Comparison of ENCODE assay signal across 33 cellular contexts in the genomic region with DNA sequence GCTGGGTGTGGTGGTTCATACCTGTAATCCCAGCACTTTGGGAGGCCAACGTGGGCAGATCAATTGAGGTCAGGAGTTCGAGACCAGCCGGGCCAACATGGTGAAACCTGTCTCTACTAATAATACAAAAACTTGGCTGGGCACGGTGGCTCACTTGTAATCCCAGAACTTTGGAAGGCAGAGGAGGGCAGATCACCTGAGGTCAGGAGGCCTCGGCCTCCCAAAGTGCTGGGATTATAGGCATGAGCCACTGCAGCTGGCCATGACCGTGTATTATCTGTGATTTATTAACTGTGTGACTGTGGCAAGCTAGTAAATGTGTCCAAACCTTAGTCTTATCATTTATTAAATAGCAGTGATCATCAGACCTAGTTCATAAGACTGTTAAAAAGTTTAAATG.
"Had no signal": no experiment of that assay in that cellular context is flagged by ENCODE, and none has a peak within 500 bp of the region (broad histone marks: within the 10 kb centered on the region; RNA-seq: fewer than 3 reads in every experiment).

No MANE protein-coding gene starts in this region.

- H3K4me1 ChIP-seq: adrenal gland, breast epithelium, colonic mucosa had no signal

- DNase-seq: activated B cell treated with CpG ODN at 0.5 μM for 24 hours; activated CD4-positive, alpha-beta memory T cell treated with anti-CD3 and anti-CD28 coated beads for 36 hours; activated CD4-positive, alpha-beta T cell treated with anti-CD3 and anti-CD28 coated beads for 48 hours; activated CD8-positive, alpha-beta memory T cell treated with anti-CD3 and anti-CD28 coated beads, Interleukin-2, amount 10 ng/mL, durations not matched to agents 7 days and 5 days; activated CD8-positive, alpha-beta memory T cell treated with anti-CD3 and anti-CD28 coated beads, Interleukin-2, amount 50 U/mL, for 4 hours; activated CD8-positive, alpha-beta T cell treated with anti-CD3 and anti-CD28 coated beads, Interleukin-2, amount 10 ng/mL, durations not matched to agents 7 days and 5 days; activated effector memory CD4-positive, alpha-beta T cell treated with anti-CD3 and anti-CD28 coated beads, Interleukin-2, amount 50 U/mL, for 16 hours; activated naive CD4-positive, alpha-beta T cell treated with anti-CD3 and anti-CD28 coated beads for 36 hours; activated naive CD8-positive, alpha-beta T cell treated with anti-CD3 and anti-CD28 coated beads for 36 hours; activated naive CD8-positive, alpha-beta T cell treated with anti-CD3 and anti-CD28 coated beads, Interleukin-2, amount 50 U/mL, for 24 hours; activated T-cell treated with anti-CD3 and anti-CD28 coated beads, Interleukin-2, amount 50 U/mL, for 1 hour; activated T-cell treated with anti-CD3 and anti-CD28 coated beads, Interleukin-2, amount 50 U/mL, for 48 hours; adrenal gland; amygdala; aorta; central memory CD4-positive, alpha-beta T cell; cerebellar nuclear complex; colonic mucosa; effector CD8-positive, alpha-beta T cell; foreskin fibroblast; head of caudate nucleus; T-helper 1 cell; T-helper 17 cell; T1000 had no signal

- H3K27ac ChIP-seq: adrenal gland, breast epithelium, cardiac muscle cell, colonic mucosa had no signal

- H3K4me1 Mint-ChIP-seq: activated CD8-positive, alpha-beta memory T cell treated with anti-CD3 and anti-CD28 coated beads, Interleukin-2, amount 10 ng/mL, durations not matched to agents 7 days and 5 days; activated naive CD4-positive, alpha-beta T cell treated with anti-CD3 and anti-CD28 coated beads, Interleukin-2, amount 50 U/mL, for 24 hours; activated naive CD8-positive, alpha-beta T cell treated with anti-CD3 and anti-CD28 coated beads for 36 hours; activated naive CD8-positive, alpha-beta T cell treated with anti-CD3 and anti-CD28 coated beads, Interleukin-2, amount 50 U/mL, for 24 hours; brain had no signal

- H3K27me3 ChIP-seq: adrenal gland, breast epithelium, cardiac muscle cell, colonic mucosa had no signal

- H3K9me3 Mint-ChIP-seq: activated B cell treated with CpG ODN at 0.5 μM for 24 hours; activated CD4-positive, alpha-beta memory T cell treated with anti-CD3 and anti-CD28 coated beads for 36 hours; activated naive CD4-positive, alpha-beta T cell treated with anti-CD3 and anti-CD28 coated beads for 36 hours; activated naive CD4-positive, alpha-beta T cell treated with anti-CD3 and anti-CD28 coated beads, Interleukin-2, amount 50 U/mL, for 24 hours; activated naive CD8-positive, alpha-beta T cell treated with anti-CD3 and anti-CD28 coated beads for 36 hours; activated naive CD8-positive, alpha-beta T cell treated with anti-CD3 and anti-CD28 coated beads, Interleukin-2, amount 50 U/mL, for 24 hours; activated T-helper 1 cell treated with anti-CD3 and anti-CD28 coated beads, Interleukin-12 subunit alpha, Interleukin-12 subunit beta, Interleukin-2, Interleukin-4 antibody, amounts not matched to agents 30 ng/mL and 10 ng/mL and 1 ng/mL, durations not matched to agents 14 hours and 24 hours and 36 hours; activated T-helper 2 cell treated with anti-CD3 and anti-CD28 coated beads, Interferon-gamma antibody, Interleukin-2, Interleukin-4, amounts not matched to agents 10 μg/mL and 5 μg/mL and 100 μg/mL, durations not matched to agents 14 hours and 24 hours and 36 hours; T-helper 2 cell treated with Interferon-gamma antibody and Interleukin-4, amounts not matched to agents 5 μg/mL and 100 μg/mL, for 36 hours had no signal

- ATAC-seq: activated CD4-positive, CD25-positive, alpha-beta regulatory T cell treated with anti-CD3 and anti-CD28 coated beads, Interleukin-2, amount 50 U/mL, for 24 hours; activated CD8-positive, alpha-beta memory T cell treated with anti-CD3 and anti-CD28 coated beads, Interleukin-2, amount 10 ng/mL, durations not matched to agents 7 days and 5 days; activated CD8-positive, alpha-beta T cell treated with anti-CD3 and anti-CD28 coated beads, Interleukin-2, amount 10 ng/mL, durations not matched to agents 7 days and 5 days; activated naive CD8-positive, alpha-beta T cell treated with anti-CD3 and anti-CD28 coated beads, Interleukin-2, amount 50 U/mL, for 24 hours; esophagus mucosa; T-helper 17 cell had no signal

- H3K27me3 Mint-ChIP-seq: activated B cell treated with CpG ODN at 0.5 μM for 24 hours; activated naive CD4-positive, alpha-beta T cell treated with anti-CD3 and anti-CD28 coated beads, Interleukin-2, amount 50 U/mL, for 24 hours; activated naive CD8-positive, alpha-beta T cell treated with anti-CD3 and anti-CD28 coated beads for 36 hours; activated naive CD8-positive, alpha-beta T cell treated with anti-CD3 and anti-CD28 coated beads, Interleukin-2, amount 50 U/mL, for 24 hours; brain; T-helper 17 cell had no signal

- H3K4me3 ChIP-seq: adrenal gland, breast epithelium, cardiac muscle cell, colonic mucosa had no signal

- H3K4me3 Mint-ChIP-seq: activated B cell treated with CpG ODN at 0.5 μM for 24 hours; activated CD4-positive, alpha-beta memory T cell treated with anti-CD3 and anti-CD28 coated beads for 36 hours; activated CD8-positive, alpha-beta memory T cell treated with anti-CD3 and anti-CD28 coated beads, Interleukin-2, amount 10 ng/mL, durations not matched to agents 7 days and 5 days; activated CD8-positive, alpha-beta T cell treated with anti-CD3 and anti-CD28 coated beads, Interleukin-2, amount 10 ng/mL, durations not matched to agents 7 days and 5 days; activated naive CD4-positive, alpha-beta T cell treated with anti-CD3 and anti-CD28 coated beads for 36 hours; activated naive CD4-positive, alpha-beta T cell treated with anti-CD3 and anti-CD28 coated beads, Interleukin-2, amount 50 U/mL, for 24 hours; activated naive CD8-positive, alpha-beta T cell treated with anti-CD3 and anti-CD28 coated beads for 36 hours; activated naive CD8-positive, alpha-beta T cell treated with anti-CD3 and anti-CD28 coated beads, Interleukin-2, amount 50 U/mL, for 24 hours; activated T-helper 1 cell treated with anti-CD3 and anti-CD28 coated beads, Interleukin-12 subunit alpha, Interleukin-12 subunit beta, Interleukin-2, Interleukin-4 antibody, amounts not matched to agents 30 ng/mL and 10 ng/mL and 1 ng/mL, durations not matched to agents 14 hours and 24 hours and 36 hours; brain; T-helper 17 cell; T-helper 2 cell treated with Interferon-gamma antibody and Interleukin-4, amounts not matched to agents 5 μg/mL and 100 μg/mL, for 36 hours had no signal

- H3K36me3 Mint-ChIP-seq: activated CD4-positive, alpha-beta memory T cell treated with anti-CD3 and anti-CD28 coated beads for 36 hours; activated CD8-positive, alpha-beta memory T cell treated with anti-CD3 and anti-CD28 coated beads, Interleukin-2, amount 10 ng/mL, durations not matched to agents 7 days and 5 days; activated naive CD4-positive, alpha-beta T cell treated with anti-CD3 and anti-CD28 coated beads, Interleukin-2, amount 50 U/mL, for 24 hours; activated naive CD8-positive, alpha-beta T cell treated with anti-CD3 and anti-CD28 coated beads for 36 hours; brain had no signal

- H3K27ac Mint-ChIP-seq: activated B cell treated with CpG ODN at 0.5 μM for 24 hours; activated CD4-positive, alpha-beta memory T cell treated with anti-CD3 and anti-CD28 coated beads for 36 hours; activated CD8-positive, alpha-beta memory T cell treated with anti-CD3 and anti-CD28 coated beads, Interleukin-2, amount 10 ng/mL, durations not matched to agents 7 days and 5 days; activated CD8-positive, alpha-beta T cell treated with anti-CD3 and anti-CD28 coated beads, Interleukin-2, amount 10 ng/mL, durations not matched to agents 7 days and 5 days; activated naive CD4-positive, alpha-beta T cell treated with anti-CD3 and anti-CD28 coated beads for 36 hours; activated naive CD4-positive, alpha-beta T cell treated with anti-CD3 and anti-CD28 coated beads, Interleukin-2, amount 50 U/mL, for 24 hours; activated naive CD8-positive, alpha-beta T cell treated with anti-CD3 and anti-CD28 coated beads for 36 hours; activated naive CD8-positive, alpha-beta T cell treated with anti-CD3 and anti-CD28 coated beads, Interleukin-2, amount 50 U/mL, for 24 hours; activated T-helper 1 cell treated with anti-CD3 and anti-CD28 coated beads, Interleukin-12 subunit alpha, Interleukin-12 subunit beta, Interleukin-2, Interleukin-4 antibody, amounts not matched to agents 30 ng/mL and 10 ng/mL and 1 ng/mL, durations not matched to agents 14 hours and 24 hours and 36 hours; activated T-helper 2 cell treated with anti-CD3 and anti-CD28 coated beads, Interferon-gamma antibody, Interleukin-2, Interleukin-4, amounts not matched to agents 10 μg/mL and 5 μg/mL and 100 μg/mL, durations not matched to agents 14 hours and 24 hours and 36 hours; brain; T-helper 17 cell; T-helper 2 cell treated with Interferon-gamma antibody and Interleukin-4, amounts not matched to agents 5 μg/mL and 100 μg/mL, for 36 hours had no signal

- H3K36me3 ChIP-seq: adrenal gland, breast epithelium, cardiac muscle cell, colonic mucosa had no signal

- H3K9me3 ChIP-seq: adrenal gland, breast epithelium, colonic mucosa had no signal
